13 cellular contexts compared by ENCODE assay signal in the genomic region with DNA sequence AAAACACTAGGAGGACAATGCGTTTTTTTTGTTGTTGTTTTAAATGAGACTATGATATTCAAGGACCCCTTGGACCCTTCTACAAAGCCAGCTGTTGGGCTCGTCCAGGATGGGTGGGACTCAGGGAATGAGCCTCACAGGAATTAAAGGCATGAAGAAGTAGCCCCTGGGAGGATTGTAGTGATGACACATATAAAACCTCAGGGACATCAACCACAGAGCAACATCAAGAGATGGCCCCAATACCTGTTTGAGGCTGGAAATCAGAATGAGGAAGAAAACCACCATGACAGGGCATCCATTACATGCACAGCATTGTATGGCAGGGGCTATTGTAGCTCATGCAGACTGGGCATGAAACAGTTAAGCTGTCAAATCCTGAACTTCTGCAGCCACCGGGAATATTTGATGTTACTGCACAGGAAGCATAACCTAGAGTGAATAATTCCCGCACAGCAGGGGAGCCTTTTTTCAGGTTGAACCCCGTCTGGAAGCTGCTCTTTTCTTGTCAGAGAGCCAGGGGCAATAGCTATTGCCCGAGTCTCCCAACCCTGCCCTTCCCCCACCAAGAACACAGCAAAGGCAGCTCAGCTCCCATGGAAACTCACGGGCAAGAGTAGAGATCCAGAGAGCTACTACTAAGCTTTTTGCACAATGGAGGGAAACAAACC.
DNase-seq lines count a peak whose midpoint lies in the region; TF ChIP-seq lines count a peak whose summit lies in the region.
"Had no signal": no experiment of that assay in that cellular context is flagged by ENCODE, and none has a peak within 500 bp of the region (broad histone marks: within the 10 kb centered on the region; RNA-seq: fewer than 3 reads in every experiment).

No MANE protein-coding gene starts in this region.

- DNase-seq in COR-L47 (lab: John Stamatoyannopoulos, UW) (peak; percentile 66), NCI-H146 treated with DMSO at 0.1 percent for 48 hours (lab: John Stamatoyannopoulos, UW; ENCODE audit: unreplicated experiment) (peak; percentile 65), astrocyte of the cerebellum (ENCODE audit: low read depth) (peak; percentile 76), mesendoderm (peak; percentile 41), NCI-H526 treated with DMSO at 0.1 percent for 48 hours (lab: John Stamatoyannopoulos, UW) (no peak), OCI-M2 (lab: John Stamatoyannopoulos, UW; ENCODE audit: unreplicated experiment) (no peak), HuH-7 (ENCODE audit: low spot score) (no peak), NCI-H2029 treated with DMSO at 0.1 percent for 48 hours (lab: John Stamatoyannopoulos, UW) (no peak)
- DNase-seq: activated naive CD8-positive, alpha-beta T cell treated with anti-CD3 and anti-CD28 coated beads, Interleukin-2, amount 10 ng/mL, durations not matched to agents 7 days and 5 days; CD4-positive, alpha-beta T cell; foreskin melanocyte; naive thymus-derived CD4-positive, alpha-beta T cell; upper lobe of right lung had no signal

- in situ Hi-C loops in astrocyte of the cerebellum (cut with HindIII; ENCODE audit: low sequenced_read_pairs), result loop anchor here (10.0 kb wide), 1 partner anchor 372 kb away; a partner anchor contains a TSS

- no peak overlapping the region for H2BK15ac ChIP-seq in mesendoderm (replicated peaks; ENCODE audit: low read depth)

- no peak overlapping the region for H2AK5ac ChIP-seq in mesendoderm (ENCODE audit: low read length)

- no peaks in the 10 kb centered on the region for H3K27me3 ChIP-seq in mesendoderm (ENCODE audit: insufficient read depth, low read length, poor library complexity)
- H3K27me3 ChIP-seq: upper lobe of right lung had no signal

- H3K4me3 ChIP-seq in astrocyte of the cerebellum (ENCODE audit: low read depth, low read length) (no peak overlapping the region), mesendoderm (ENCODE audit: low read length) (no peak overlapping the region)
- H3K4me3 ChIP-seq: upper lobe of right lung had no signal

- no peak overlapping the region for H3K18ac ChIP-seq in mesendoderm (ENCODE audit: low read length)

- H3K9ac ChIP-seq in mesendoderm (ENCODE audit: low read length), result no peak overlapping the region

- H3K4me2 ChIP-seq in mesendoderm (ENCODE audit: low read length), result no peak overlapping the region

- no peak for TF ChIP-seq CTCF in astrocyte of the cerebellum (IDR thresholded peaks at IDR 0.05; ENCODE audit: low read depth, low read length, missing control alignments)

- no peak overlapping the region for H4K8ac ChIP-seq in mesendoderm (ENCODE audit: low read depth, low read length)

- H4K5ac ChIP-seq in mesendoderm (ENCODE audit: low read length), result no peak overlapping the region

- H3K4ac ChIP-seq in mesendoderm (ENCODE audit: low read depth, low read length), result no peak overlapping the region

- no peak overlapping the region for H2BK120ac ChIP-seq in mesendoderm (ENCODE audit: low read depth, low read length)

- no peak overlapping the region for H3K23ac ChIP-seq in mesendoderm (ENCODE audit: low read length)

- no peaks in the 10 kb centered on the region for H3K79me2 ChIP-seq in mesendoderm (ENCODE audit: control insufficient read depth, insufficient read depth, low read length)

- no peaks in the 10 kb centered on the region for H3K36me3 ChIP-seq in mesendoderm (ENCODE audit: control insufficient read depth, insufficient read depth, low read length)
- H3K36me3 ChIP-seq: upper lobe of right lung had no signal

- no peaks in the 10 kb centered on the region for H3K4me1 ChIP-seq in mesendoderm (ENCODE audit: control insufficient read depth, low read depth, low read length)

- no peaks in the 10 kb centered on the region for H3K79me1 ChIP-seq in mesendoderm (ENCODE audit: low read length)

- no peak overlapping the region for H3K56ac ChIP-seq in mesendoderm (ENCODE audit: low read length)

- no peak overlapping the region for H2BK5ac ChIP-seq in mesendoderm (ENCODE audit: low read length)

- WGBS in mesendoderm (ENCODE audit: extremely low coverage, insufficient coverage, low lambda C conversion rate), result no CpG with 5 or more reads among the region's 7 CpGs

- no peak overlapping the region for H3K27ac ChIP-seq in mesendoderm (ENCODE audit: low read depth, low read length)
- H3K27ac ChIP-seq: upper lobe of right lung had no signal

Comparison
In these comparisons a context has a peak if more than half of its experiments do, and no peak if none do; other contexts are left out.
1. DNase-seq: peak in COR-L47 (single experiment), NCI-H146 treated with DMSO at 0.1 percent for 48 hours (single experiment), astrocyte of the cerebellum (single experiment) and mesendoderm (single experiment); none in NCI-H526 treated with DMSO at 0.1 percent for 48 hours (single experiment), OCI-M2 (single experiment), HuH-7 (single experiment) and NCI-H2029 treated with DMSO at 0.1 percent for 48 hours (single experiment).